ENCODE assay signal across 21 cellular contexts in the genomic region with DNA sequence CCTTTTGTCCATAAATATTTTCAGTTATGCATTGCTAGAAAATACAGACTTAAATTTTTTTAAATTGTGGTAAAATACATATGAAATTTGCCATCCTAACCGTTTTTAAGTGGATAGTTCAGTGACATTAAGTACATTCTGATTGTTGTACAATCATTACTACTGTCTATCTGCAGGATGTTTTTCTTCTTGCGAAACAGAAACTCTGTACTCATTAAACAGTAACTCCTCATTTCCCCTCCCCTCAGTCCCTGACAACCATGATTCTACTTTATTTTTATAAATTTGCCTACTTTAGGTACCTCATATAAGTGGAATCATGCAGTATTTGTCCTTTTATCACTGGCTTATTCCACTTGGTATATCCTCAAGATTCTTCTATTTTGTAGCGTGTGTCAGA. TPM values are rescaled to one million over a fixed set of nuclear protein-coding genes. Genes with fewer than 3 reads are reported as not detected.
DNase-seq lines count a peak whose midpoint lies in the region; ATAC-seq and TF ChIP-seq lines count a peak whose summit lies in the region.
"Had no signal": no experiment of that assay in that cellular context is flagged by ENCODE, and none has a peak within 500 bp of the region (broad histone marks: within the 10 kb centered on the region; RNA-seq: fewer than 3 reads in every experiment).

No MANE protein-coding gene starts in this region.

- peaks cover 6% of the 10 kb centered on the region for H3K4me1 Mint-ChIP-seq in T-helper 17 cell
- H3K4me1 Mint-ChIP-seq: IgD-negative memory B cell had no signal

- WGBS in liver, result 59% methylated on average over 3 of the region's 3 CpGs

- no peak overlapping the region for H3K9ac ChIP-seq in liver (ENCODE audit: low read depth in 1 of 2, low read length in 2 of 2)

- H3K4me3 ChIP-seq in right atrium auricular region (no peak overlapping the region), liver (ENCODE audit: low read depth in 1 of 3, low read length in 3 of 3) (no peak overlapping the region), SJCRH30 (no peak overlapping the region), tibial artery (no peak overlapping the region)
- H3K4me3 ChIP-seq: SK-N-MC had no signal

- H3K4me3 Mint-ChIP-seq in T-helper 17 cell, result no peak overlapping the region
- H3K4me3 Mint-ChIP-seq: IgD-negative memory B cell had no signal

- H3K27me3 ChIP-seq in right atrium auricular region (no peaks in the 10 kb centered on the region), liver (ENCODE audit: control insufficient read depth in 4 of 4, insufficient read depth in 4 of 4, low read length in 3 of 4) (no peaks in the 10 kb centered on the region), SJCRH30 (no peaks in the 10 kb centered on the region), tibial artery (no peaks in the 10 kb centered on the region)
- H3K27me3 ChIP-seq: BE2C had no signal

- peaks cover 27% of the 10 kb centered on the region for H3K36me3 ChIP-seq in right atrium auricular region
- peaks cover 3 to 35% (median 16%) of the 10 kb centered on the region in 4 donors for H3K36me3 ChIP-seq in liver (ENCODE audit: control insufficient read depth in 4 of 4, insufficient read depth in 3 of 4, low read depth in 1 of 4, low read length in 3 of 4)
- no peaks in the 10 kb centered on the region; the same call in 1 of the 2 replicates for H3K36me3 ChIP-seq in SJCRH30
- peaks cover 40 to 68% (median 42%) of the 10 kb centered on the region in 3 donors for H3K36me3 ChIP-seq in tibial artery

- ATAC-seq in Right ventricle myocardium superior (ENCODE audit: poor library complexity) (no peak), T-helper 17 cell (no peak), GM21423 (IDR thresholded peaks at IDR 0.05; ENCODE audit: unreplicated experiment) (no peak)

- H3K4me1 ChIP-seq in right atrium auricular region, result peaks cover 0 to 20% of the 10 kb centered on the region in 2 donors
- peaks cover 0 to 10% (median 5%) of the 10 kb centered on the region in 4 donors for H3K4me1 ChIP-seq in liver (ENCODE audit: control insufficient read depth in 4 of 4, insufficient read depth in 4 of 4, low read length in 3 of 4)
- 0 out of 2 replicates have a peak, but pooled peaks cover 6% of the 10 kb centered on the region for H3K4me1 ChIP-seq in SJCRH30
- no peaks in the 10 kb centered on the region for H3K4me1 ChIP-seq in tibial artery
- H3K4me1 ChIP-seq: BE2C had no signal

- DNase-seq in right atrium auricular region (ENCODE audit: low spot score) (no peak), Right ventricle myocardium superior (no peak), T-helper 17 cell (no peak), SJCRH30 (no peak), tibial artery (no peak)
- DNase-seq: BE2C, EL, GF-D8, Karpas-422, NCI-H1105, NCI-H146, NCI-H2029, NCI-H226, NCI-H510A treated with DMSO at 0.1 percent for 48 hours, NCI-H774, PC-3, SHP77 had no signal

- intact Hi-C loops in Right ventricle myocardium superior (cut with DNase I), result no loop called here
- intact Hi-C loops in tibial artery (cut with DNase I; ENCODE audit: low total_unique reads), result no loop called here

- peak in 1 of 2 donors; percentile 4 for TF ChIP-seq RAD21 in liver (IDR thresholded peaks at IDR 0.05)

- no peaks in the 10 kb centered on the region for H3K9me3 ChIP-seq in right atrium auricular region
- no peaks in the 10 kb centered on the region for H3K9me3 ChIP-seq in T-helper 17 cell (ENCODE audit: control insufficient read depth, low read length, poor library complexity, severe bottlenecking)
- no peaks in the 10 kb centered on the region for H3K9me3 ChIP-seq in liver (ENCODE audit: control insufficient read depth in 4 of 4, low read length in 3 of 4)
- H3K9me3 ChIP-seq in SJCRH30 (replicated peaks), result no peaks in the 10 kb centered on the region
- no peaks in the 10 kb centered on the region for H3K9me3 ChIP-seq in tibial artery
- H3K9me3 ChIP-seq: BE2C had no signal

- H3K27ac ChIP-seq in right atrium auricular region (peak overlapping the region; percentile 48 to 83), liver (ENCODE audit: low read depth in 1 of 2, low read length in 2 of 2) (peak overlapping the region in 1 of 2 donors; percentile 9), SJCRH30 (no peak overlapping the region), tibial artery (no peak overlapping the region)
- H3K27ac ChIP-seq: SK-N-MC had no signal

- TF ChIP-seq CTCF in right atrium auricular region (IDR thresholded peaks at IDR 0.05) (no peak), liver (IDR thresholded peaks at IDR 0.05; ENCODE audit: low read depth, low read length, missing input control) (no peak), tibial artery (IDR thresholded peaks at IDR 0.05) (no peak)

- H3K27me3 Mint-ChIP-seq in T-helper 17 cell, result no peaks in the 10 kb centered on the region
- H3K27me3 Mint-ChIP-seq: IgD-negative memory B cell had no signal

- H3K27ac Mint-ChIP-seq in T-helper 17 cell, result peak overlapping the region; percentile 41

- peaks cover 3% of the 10 kb centered on the region for H3K36me3 Mint-ChIP-seq in T-helper 17 cell (ENCODE audit: low read depth)

TF ChIP-seq in liver, 16 proteins besides CTCF, POLR2A, EP300 and RAD21:
- TF ChIP-seq, protein P1, sequence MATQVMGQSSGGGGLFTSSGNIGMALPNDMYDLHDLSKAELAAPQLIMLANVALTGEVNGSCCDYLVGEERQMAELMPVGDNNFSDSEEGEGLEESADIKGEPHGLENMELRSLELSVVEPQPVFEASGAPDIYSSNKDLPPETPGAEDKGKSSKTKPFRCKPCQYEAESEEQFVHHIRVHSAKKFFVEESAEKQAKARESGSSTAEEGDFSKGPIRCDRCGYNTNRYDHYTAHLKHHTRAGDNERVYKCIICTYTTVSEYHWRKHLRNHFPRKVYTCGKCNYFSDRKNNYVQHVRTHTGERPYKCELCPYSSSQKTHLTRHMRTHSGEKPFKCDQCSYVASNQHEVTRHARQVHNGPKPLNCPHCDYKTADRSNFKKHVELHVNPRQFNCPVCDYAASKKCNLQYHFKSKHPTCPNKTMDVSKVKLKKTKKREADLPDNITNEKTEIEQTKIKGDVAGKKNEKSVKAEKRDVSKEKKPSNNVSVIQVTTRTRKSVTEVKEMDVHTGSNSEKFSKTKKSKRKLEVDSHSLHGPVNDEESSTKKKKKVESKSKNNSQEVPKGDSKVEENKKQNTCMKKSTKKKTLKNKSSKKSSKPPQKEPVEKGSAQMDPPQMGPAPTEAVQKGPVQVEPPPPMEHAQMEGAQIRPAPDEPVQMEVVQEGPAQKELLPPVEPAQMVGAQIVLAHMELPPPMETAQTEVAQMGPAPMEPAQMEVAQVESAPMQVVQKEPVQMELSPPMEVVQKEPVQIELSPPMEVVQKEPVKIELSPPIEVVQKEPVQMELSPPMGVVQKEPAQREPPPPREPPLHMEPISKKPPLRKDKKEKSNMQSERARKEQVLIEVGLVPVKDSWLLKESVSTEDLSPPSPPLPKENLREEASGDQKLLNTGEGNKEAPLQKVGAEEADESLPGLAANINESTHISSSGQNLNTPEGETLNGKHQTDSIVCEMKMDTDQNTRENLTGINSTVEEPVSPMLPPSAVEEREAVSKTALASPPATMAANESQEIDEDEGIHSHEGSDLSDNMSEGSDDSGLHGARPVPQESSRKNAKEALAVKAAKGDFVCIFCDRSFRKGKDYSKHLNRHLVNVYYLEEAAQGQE (IDR thresholded peaks at IDR 0.05), result no peak
- TF ChIP-seq GABPA (IDR thresholded peaks at IDR 0.05 in 1 of 2, conservative IDR thresholded peaks at IDR 0.05 in 1 of 2) (no peak), SP1 (IDR thresholded peaks at IDR 0.05) (no peak), RXRA (IDR thresholded peaks at IDR 0.05) (peak; percentile 16 to 37), TAF1 (conservative IDR thresholded peaks at IDR 0.05) (no peak)
- TF ChIP-seq, protein P2, sequence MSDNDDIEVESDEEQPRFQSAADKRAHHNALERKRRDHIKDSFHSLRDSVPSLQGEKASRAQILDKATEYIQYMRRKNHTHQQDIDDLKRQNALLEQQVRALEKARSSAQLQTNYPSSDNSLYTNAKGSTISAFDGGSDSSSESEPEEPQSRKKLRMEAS (IDR thresholded peaks at IDR 0.05), result no peak

RNA-seq across cellular contexts. Expression of a gene that starts 21.3 kb away (rescaled TPM):
- total RNA-seq in right atrium auricular region (10 to 100 TPM; 17.1 to 19.0 TPM), Right ventricle myocardium superior (13.7 TPM), T-helper 17 cell (10 to 100 TPM; 30.1 to 36.3 TPM), liver (10 to 100 TPM; 12.0 to 16.0 TPM)
- 10 to 100 TPM in 1 of 2 donors, 1 to 10 TPM in 1; 7.3 to 12.2 TPM for polyA plus RNA-seq in liver
- total RNA-seq in SJCRH30 (2014; rRNA removed; shearing (Covaris generic)), result 50.6 and 54.0 TPM in 2 replicates

RNA-seq across cellular contexts. Expression of a gene that starts 22.5 kb away (rescaled TPM):
- total RNA-seq in right atrium auricular region, result 10 to 100 TPM; 26.7 to 30.9 TPM
- total RNA-seq in Right ventricle myocardium superior, result 25.0 TPM
- total RNA-seq in T-helper 17 cell, result 10 to 100 TPM in 1 of 2 donors, 1 to 10 TPM in 1; 9.6 to 10.0 TPM
- total RNA-seq in liver, result 10 to 100 TPM in 1 of 2 donors, 1 to 10 TPM in 1; 6.5 to 18.7 TPM
- polyA plus RNA-seq in liver, result 1 to 10 TPM; 4.3 to 6.8 TPM
- total RNA-seq in SJCRH30 (2014; rRNA removed; shearing (Covaris generic)), result 16.0 and 18.2 TPM in 2 replicates

Comparison
In these comparisons a context has a peak if more than half of its experiments do, and no peak if none do; other contexts are left out.
1. H3K27ac ChIP-seq: peak in right atrium auricular region (2 of 2); none in SJCRH30 (single experiment) and tibial artery (0 of 2).